1 cellular context compared by ENCODE assay signal in the genomic region with DNA sequence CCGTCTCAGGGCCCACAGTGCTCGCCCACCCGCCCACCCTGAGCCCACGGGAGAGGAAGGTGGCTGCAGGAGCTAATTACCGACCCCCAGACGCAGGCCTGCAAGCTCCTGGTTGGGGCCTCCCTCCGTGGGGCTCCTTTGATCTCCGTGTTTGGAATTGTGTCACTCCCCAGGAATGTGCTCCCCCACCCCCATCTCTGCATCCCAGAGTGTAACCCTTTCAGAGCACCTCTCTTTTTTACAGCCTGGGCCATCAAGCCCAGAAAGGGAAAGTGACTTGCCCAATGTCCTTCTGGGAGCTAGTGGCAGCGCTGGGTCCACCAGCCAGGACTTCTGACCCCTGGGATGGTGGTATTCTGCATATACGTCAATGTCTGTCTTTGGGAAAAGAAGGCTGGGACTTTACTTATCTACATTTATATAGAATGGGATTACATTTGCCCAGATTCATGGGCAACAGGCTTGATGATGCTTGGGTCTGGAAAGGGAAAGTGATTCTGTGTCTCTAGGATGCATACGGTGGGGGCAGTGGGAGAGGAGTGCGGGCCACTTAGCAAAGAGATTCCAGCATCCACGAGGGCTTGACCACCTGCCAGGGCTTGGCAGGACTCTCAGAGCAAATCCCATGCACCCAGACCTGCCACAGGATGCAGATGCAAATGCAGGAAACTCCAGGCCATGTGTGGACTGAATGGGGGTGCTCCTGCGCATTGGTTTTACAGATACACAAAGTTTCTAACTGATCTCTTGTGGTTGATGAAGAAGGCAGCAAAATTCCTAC.
TF ChIP-seq lines count a peak whose summit lies in the region.

No MANE protein-coding gene starts in this region.

TF ChIP-seq in HepG2, 621 proteins besides CTCF, POLR2A, EP300 and RAD21 (continued from another document and continues in another):
- TF ChIP-seq SIX1 (CRISPR knock-in tag; IDR thresholded peaks at IDR 0.05; ENCODE audit: borderline replicate concordance) (no peak), RARA (CRISPR knock-in tag; IDR thresholded peaks at IDR 0.05) (no peak), ZBTB44 (CRISPR knock-in tag; IDR thresholded peaks at IDR 0.05) (no peak), NCOA2 (CRISPR knock-in tag; IDR thresholded peaks at IDR 0.05) (peak; percentile 57; the same call in 1 of the 2 replicates), ZNF660 (CRISPR knock-in tag; IDR thresholded peaks at IDR 0.05; ENCODE audit: borderline replicate concordance, low read depth) (no peak), CHD4 (IDR thresholded peaks at IDR 0.05; ENCODE audit: borderline replicate concordance, low read length) (no peak), RNF219 (CRISPR knock-in tag; IDR thresholded peaks at IDR 0.05) (no peak), KLF16 (CRISPR knock-in tag; IDR thresholded peaks at IDR 0.05) (no peak), ZNF44 (CRISPR knock-in tag; IDR thresholded peaks at IDR 0.05) (no peak), NFKBIZ (CRISPR knock-in tag; IDR thresholded peaks at IDR 0.05) (no peak), ATF5 (CRISPR knock-in tag; IDR thresholded peaks at IDR 0.05; ENCODE audit: low read depth) (no peak), PRDM15 (CRISPR knock-in tag; IDR thresholded peaks at IDR 0.05) (no peak), TCF7 (IDR thresholded peaks at IDR 0.05; ENCODE audit: low read depth) (peak; percentile 77), ZFP36 (IDR thresholded peaks at IDR 0.05; ENCODE audit: borderline replicate concordance, low read depth, low read length, partially characterized antibody) (no peak)
- TF ChIP-seq, protein P1, sequence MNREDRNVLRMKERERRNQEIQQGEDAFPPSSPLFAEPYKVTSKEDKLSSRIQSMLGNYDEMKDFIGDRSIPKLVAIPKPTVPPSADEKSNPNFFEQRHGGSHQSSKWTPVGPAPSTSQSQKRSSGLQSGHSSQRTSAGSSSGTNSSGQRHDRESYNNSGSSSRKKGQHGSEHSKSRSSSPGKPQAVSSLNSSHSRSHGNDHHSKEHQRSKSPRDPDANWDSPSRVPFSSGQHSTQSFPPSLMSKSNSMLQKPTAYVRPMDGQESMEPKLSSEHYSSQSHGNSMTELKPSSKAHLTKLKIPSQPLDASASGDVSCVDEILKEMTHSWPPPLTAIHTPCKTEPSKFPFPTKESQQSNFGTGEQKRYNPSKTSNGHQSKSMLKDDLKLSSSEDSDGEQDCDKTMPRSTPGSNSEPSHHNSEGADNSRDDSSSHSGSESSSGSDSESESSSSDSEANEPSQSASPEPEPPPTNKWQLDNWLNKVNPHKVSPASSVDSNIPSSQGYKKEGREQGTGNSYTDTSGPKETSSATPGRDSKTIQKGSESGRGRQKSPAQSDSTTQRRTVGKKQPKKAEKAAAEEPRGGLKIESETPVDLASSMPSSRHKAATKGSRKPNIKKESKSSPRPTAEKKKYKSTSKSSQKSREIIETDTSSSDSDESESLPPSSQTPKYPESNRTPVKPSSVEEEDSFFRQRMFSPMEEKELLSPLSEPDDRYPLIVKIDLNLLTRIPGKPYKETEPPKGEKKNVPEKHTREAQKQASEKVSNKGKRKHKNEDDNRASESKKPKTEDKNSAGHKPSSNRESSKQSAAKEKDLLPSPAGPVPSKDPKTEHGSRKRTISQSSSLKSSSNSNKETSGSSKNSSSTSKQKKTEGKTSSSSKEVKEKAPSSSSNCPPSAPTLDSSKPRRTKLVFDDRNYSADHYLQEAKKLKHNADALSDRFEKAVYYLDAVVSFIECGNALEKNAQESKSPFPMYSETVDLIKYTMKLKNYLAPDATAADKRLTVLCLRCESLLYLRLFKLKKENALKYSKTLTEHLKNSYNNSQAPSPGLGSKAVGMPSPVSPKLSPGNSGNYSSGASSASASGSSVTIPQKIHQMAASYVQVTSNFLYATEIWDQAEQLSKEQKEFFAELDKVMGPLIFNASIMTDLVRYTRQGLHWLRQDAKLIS (CRISPR knock-in tag; IDR thresholded peaks at IDR 0.05), result no peak
- TF ChIP-seq, protein P2, sequence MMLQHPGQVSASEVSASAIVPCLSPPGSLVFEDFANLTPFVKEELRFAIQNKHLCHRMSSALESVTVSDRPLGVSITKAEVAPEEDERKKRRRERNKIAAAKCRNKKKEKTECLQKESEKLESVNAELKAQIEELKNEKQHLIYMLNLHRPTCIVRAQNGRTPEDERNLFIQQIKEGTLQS (CRISPR knock-in tag; IDR thresholded peaks at IDR 0.05), result peak; percentile 85
- TF ChIP-seq, protein P3, sequence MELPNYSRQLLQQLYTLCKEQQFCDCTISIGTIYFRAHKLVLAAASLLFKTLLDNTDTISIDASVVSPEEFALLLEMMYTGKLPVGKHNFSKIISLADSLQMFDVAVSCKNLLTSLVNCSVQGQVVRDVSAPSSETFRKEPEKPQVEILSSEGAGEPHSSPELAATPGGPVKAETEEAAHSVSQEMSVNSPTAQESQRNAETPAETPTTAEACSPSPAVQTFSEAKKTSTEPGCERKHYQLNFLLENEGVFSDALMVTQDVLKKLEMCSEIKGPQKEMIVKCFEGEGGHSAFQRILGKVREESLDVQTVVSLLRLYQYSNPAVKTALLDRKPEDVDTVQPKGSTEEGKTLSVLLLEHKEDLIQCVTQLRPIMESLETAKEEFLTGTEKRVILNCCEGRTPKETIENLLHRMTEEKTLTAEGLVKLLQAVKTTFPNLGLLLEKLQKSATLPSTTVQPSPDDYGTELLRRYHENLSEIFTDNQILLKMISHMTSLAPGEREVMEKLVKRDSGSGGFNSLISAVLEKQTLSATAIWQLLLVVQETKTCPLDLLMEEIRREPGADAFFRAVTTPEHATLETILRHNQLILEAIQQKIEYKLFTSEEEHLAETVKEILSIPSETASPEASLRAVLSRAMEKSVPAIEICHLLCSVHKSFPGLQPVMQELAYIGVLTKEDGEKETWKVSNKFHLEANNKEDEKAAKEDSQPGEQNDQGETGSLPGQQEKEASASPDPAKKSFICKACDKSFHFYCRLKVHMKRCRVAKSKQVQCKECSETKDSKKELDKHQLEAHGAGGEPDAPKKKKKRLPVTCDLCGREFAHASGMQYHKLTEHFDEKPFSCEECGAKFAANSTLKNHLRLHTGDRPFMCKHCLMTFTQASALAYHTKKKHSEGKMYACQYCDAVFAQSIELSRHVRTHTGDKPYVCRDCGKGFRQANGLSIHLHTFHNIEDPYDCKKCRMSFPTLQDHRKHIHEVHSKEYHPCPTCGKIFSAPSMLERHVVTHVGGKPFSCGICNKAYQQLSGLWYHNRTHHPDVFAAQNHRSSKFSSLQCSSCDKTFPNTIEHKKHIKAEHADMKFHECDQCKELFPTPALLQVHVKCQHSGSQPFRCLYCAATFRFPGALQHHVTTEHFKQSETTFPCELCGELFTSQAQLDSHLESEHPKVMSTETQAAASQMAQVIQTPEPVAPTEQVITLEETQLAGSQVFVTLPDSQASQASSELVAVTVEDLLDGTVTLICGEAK (IDR thresholded peaks at IDR 0.05), result no peak
- TF ChIP-seq, protein P3 (CRISPR knock-in tag; IDR thresholded peaks at IDR 0.05), result no peak
